11 cellular contexts compared by ENCODE assay signal in the genomic region with DNA sequence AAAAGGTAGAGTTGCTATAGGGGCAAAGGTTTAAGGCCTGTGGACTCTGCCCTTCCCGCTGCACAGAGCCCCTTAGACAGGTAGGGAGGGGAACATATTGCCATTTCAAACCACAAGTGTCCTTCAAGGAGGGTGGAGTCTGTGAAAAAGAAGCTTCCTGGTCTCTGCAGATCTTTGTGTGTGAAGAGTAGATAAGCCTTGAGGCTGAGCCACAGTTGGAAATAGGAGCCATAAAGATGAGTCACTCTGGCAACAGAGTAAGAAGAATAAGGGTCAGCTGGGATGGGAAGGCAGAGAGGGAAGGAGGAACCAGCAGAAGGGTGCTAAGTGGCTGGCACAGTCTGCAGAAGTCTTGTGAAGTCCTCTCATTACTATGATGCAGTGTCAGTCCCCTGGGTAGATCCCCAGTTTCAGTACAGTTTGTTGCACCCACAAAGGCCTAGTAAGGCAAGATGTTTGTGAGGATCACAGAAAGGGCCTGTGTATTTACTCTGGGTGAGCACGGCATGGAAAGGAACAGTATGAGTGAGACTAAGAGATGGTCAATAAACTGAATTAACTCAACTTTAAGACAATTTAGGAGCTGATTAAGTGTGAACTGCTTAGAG. TPM values are rescaled to one million over a fixed set of nuclear protein-coding genes. Genes with fewer than 3 reads are reported as not detected.
DNase-seq lines count a peak whose midpoint lies in the region; ATAC-seq and TF ChIP-seq lines count a peak whose summit lies in the region.
"Had no signal": no experiment of that assay in that cellular context is flagged by ENCODE, and none has a peak within 500 bp of the region (broad histone marks: within the 10 kb centered on the region; RNA-seq: fewer than 3 reads in every experiment).

No MANE protein-coding gene starts in this region.

- WGBS in psoas muscle, 3 donors: 90% methylated on average over 2 of the region's 2 CpGs

- peak; percentile 56 to 72 (median 65) for ATAC-seq in psoas muscle
- no peak for ATAC-seq in GM19467 (IDR thresholded peaks at IDR 0.05; ENCODE audit: unreplicated experiment)
- no peak for ATAC-seq in HG03439 (IDR thresholded peaks at IDR 0.05; ENCODE audit: unreplicated experiment)
- ATAC-seq in GM21447 (IDR thresholded peaks at IDR 0.05; ENCODE audit: unreplicated experiment): no peak

- DNase-seq in H4 (ENCODE audit: low spot score) (peak; percentile 61), OCI-M1 (lab: John Stamatoyannopoulos, UW) (peak; percentile 98), epithelial cell of esophagus (ENCODE audit: low read depth) (peak; percentile 77), psoas muscle (no peak)
- DNase-seq in stimulated activated CD4-positive, alpha-beta T cell treated with anti-CD3 and anti-CD28 coated beads, Interleukin-15, amount 100 ng/mL, for 24 hours: no peak
- DNase-seq: T-helper 9 cell had no signal

- no peak overlapping the region for H3K27ac ChIP-seq in psoas muscle
- H3K27ac ChIP-seq: coronary artery had no signal

- H3K9me3 ChIP-seq in psoas muscle: no peaks in the 10 kb centered on the region

- TF ChIP-seq CTCF in epithelial cell of esophagus (IDR thresholded peaks at IDR 0.05; ENCODE audit: insufficient read depth, low read depth, low read length, missing control alignments) (no peak), psoas muscle (IDR thresholded peaks at IDR 0.05) (no peak)

- H3K27me3 ChIP-seq in psoas muscle (ENCODE audit: insufficient read depth in 3 of 3, low read length in 2 of 3): no peaks in the 10 kb centered on the region

- H3K4me3 ChIP-seq in epithelial cell of esophagus (ENCODE audit: low read length): no peak overlapping the region
- H3K4me3 ChIP-seq in psoas muscle: no peak overlapping the region
- H3K4me3 ChIP-seq: coronary artery had no signal

- H3K4me1 ChIP-seq in psoas muscle: peaks cover 11% of the 10 kb centered on the region

- intact Hi-C loops in psoas muscle (cut with DNase I): no loop called here

- H3K36me3 ChIP-seq in psoas muscle (ENCODE audit: insufficient read depth in 1 of 2, low read depth in 1 of 2): no peaks in the 10 kb centered on the region

RNA-seq across cellular contexts. Expression of gene GRXCR2, which starts 18.1 kb away (rescaled TPM):
- not detected in 2 replicates for total RNA-seq in H4 (2014; rRNA removed; shearing (Covaris generic))
- total RNA-seq in psoas muscle: not detected
- not detected for polyA plus RNA-seq in psoas muscle
- polyA plus RNA-seq: neural cell had no signal

RNA-seq across cellular contexts. Expression of gene PRELID2, which starts 19.6 kb away (rescaled TPM):
- total RNA-seq in H4 (2014; rRNA removed; shearing (Covaris generic)): 6.6 and 8.9 TPM in 2 replicates
- 1 to 10 TPM; 1.3 to 3.0 (median 2.0) TPM for total RNA-seq in psoas muscle
- under 1 TPM; 0.39 to 0.65 (median 0.39) TPM for polyA plus RNA-seq in psoas muscle
- polyA plus RNA-seq: neural cell had no signal

Comparison
In these comparisons a context has a peak if more than half of its experiments do, and no peak if none do; other contexts are left out.
1. DNase-seq: peak in H4 (single experiment), OCI-M1 (single experiment) and epithelial cell of esophagus (single experiment); none in psoas muscle (0 of 2) and stimulated activated CD4-positive, alpha-beta T cell treated with anti-CD3 and anti-CD28 coated beads, Interleukin-15, amount 100 ng/mL, for 24 hours (single experiment).
2. ATAC-seq: peak in psoas muscle (4 of 4); none in GM19467 (single experiment), HG03439 (single experiment) and GM21447 (single experiment).